15 cellular contexts compared by ENCODE assay signal in the genomic region with DNA sequence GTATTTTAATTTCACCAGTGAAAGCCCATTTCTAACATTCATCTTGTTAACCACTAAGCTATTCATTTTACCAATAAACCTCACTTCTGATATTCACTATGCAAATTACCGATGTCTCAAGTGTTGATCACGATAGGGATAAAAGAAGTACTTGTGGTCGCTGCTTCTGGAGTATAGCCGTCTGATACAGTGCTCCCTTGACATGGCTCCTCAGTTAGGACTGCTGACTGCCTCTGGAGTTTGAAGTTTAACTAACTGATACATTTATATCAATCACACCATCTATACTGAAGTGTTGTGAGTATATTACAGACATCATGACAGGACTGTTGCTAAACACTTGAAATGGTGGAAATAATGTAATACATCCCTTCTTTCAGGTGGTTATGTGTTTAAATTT.
"Had no signal": no experiment of that assay in that cellular context is flagged by ENCODE, and none has a peak within 500 bp of the region (broad histone marks: within the 10 kb centered on the region; RNA-seq: fewer than 3 reads in every experiment).

No MANE protein-coding gene starts in this region.

- ATAC-seq: foreskin keratinocyte, left cardiac atrium, lower lobe of right lung, sciatic nerve had no signal

- H3K27ac Mint-ChIP-seq: activated CD4-positive, alpha-beta memory T cell treated with anti-CD3 and anti-CD28 coated beads, Interleukin-2, amount 10 ng/mL, durations not matched to agents 7 days and 5 days; stimulated activated naive CD8-positive, alpha-beta T cell treated with anti-CD3 and anti-CD28 coated beads, Interleukin-15, Interleukin-2, amounts not matched to agents 100 ng/mL and 50 ng/mL, for 24 hours had no signal

- H3K27ac ChIP-seq: foreskin keratinocyte, lower lobe of right lung, suprapubic skin had no signal

- H3K4me1 ChIP-seq: foreskin keratinocyte, lower lobe of right lung, suprapubic skin had no signal

- H3K27me3 Mint-ChIP-seq: activated CD4-positive, alpha-beta memory T cell treated with anti-CD3 and anti-CD28 coated beads, Interleukin-2, amount 10 ng/mL, durations not matched to agents 7 days and 5 days; stimulated activated naive CD8-positive, alpha-beta T cell treated with anti-CD3 and anti-CD28 coated beads, Interleukin-15, Interleukin-2, amounts not matched to agents 100 ng/mL and 50 ng/mL, for 24 hours had no signal

- DNase-seq: activated CD4-positive, alpha-beta memory T cell treated with anti-CD3 and anti-CD28 coated beads, Interleukin-2, amount 10 ng/mL, durations not matched to agents 7 days and 5 days; activated CD4-positive, CD25-positive, alpha-beta regulatory T cell treated with anti-CD3 and anti-CD28 coated beads, Interleukin-2, amount 50 U/mL, for 72 hours; activated naive CD4-positive, alpha-beta T cell; aorta; cerebellar nuclear complex; effector memory CD4-positive, alpha-beta T cell; foreskin keratinocyte; left cardiac atrium; lower lobe of right lung; SW 1271; trophoblast cell had no signal

- H3K9me3 ChIP-seq: lower lobe of right lung, suprapubic skin had no signal

- H3K4me3 ChIP-seq: lower lobe of right lung, suprapubic skin had no signal

- H3K27me3 ChIP-seq: foreskin keratinocyte, suprapubic skin had no signal

- H3K36me3 ChIP-seq: lower lobe of right lung had no signal

- H3K9me3 Mint-ChIP-seq: neural crest cell had no signal

- H3K4me3 Mint-ChIP-seq: neural crest cell had no signal
